Comparison of ENCODE assay signal across 1 cellular context in the genomic region with DNA sequence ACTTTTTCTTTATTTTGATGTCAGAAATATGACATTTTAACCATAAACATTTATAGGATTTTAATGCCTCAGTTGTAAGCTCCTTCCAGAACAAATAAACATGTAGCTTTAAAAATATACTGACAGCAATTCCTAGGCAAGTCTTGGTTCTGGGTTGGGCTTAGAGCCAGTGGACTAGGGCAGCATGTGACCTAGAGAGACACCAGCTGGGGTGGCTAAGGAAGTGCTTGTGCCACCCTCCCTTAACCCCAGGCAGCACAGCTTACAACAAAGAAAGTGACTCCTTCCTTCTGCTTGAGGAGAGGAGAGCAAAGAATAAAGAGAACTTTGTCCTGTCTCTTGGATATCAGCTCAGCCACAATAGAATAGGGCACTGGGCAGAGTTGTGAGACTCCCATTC.
TF ChIP-seq lines count a peak whose summit lies in the region.

No MANE protein-coding gene starts in this region.

TF ChIP-seq in HepG2, 621 proteins besides CTCF, POLR2A, EP300 and RAD21 (continued from another document):
- no peak for TF ChIP-seq ZKSCAN8 (CRISPR knock-in tag; IDR thresholded peaks at IDR 0.05; ENCODE audit: borderline replicate concordance)
- no peak for TF ChIP-seq ZNF333 (CRISPR knock-in tag; IDR thresholded peaks at IDR 0.05; ENCODE audit: borderline replicate concordance)
- TF ChIP-seq THAP11 (CRISPR knock-in tag; IDR thresholded peaks at IDR 0.05) = no peak
- TF ChIP-seq ERF (CRISPR knock-in tag; IDR thresholded peaks at IDR 0.05) = no peak
